In the genomic region with DNA sequence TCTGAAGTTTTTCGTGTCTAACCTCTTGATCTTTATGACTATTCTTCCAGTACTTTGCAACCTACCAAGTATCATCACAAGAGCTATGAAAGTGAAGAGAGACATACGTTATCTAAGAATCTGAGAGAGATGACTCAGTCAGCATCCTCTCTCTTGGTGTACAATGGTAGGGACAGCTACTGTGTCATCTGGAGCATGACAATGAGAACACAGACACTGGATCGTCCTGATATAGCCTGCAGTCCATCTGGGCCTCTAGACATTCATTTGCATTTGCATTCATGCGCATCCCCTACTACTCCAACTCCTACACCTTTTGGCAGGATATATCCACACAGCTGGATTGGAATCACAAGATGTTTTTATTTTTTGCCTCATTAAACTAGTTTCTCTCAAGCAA, we compare ENCODE assay signal across 11 cellular contexts.
DNase-seq lines count a peak whose midpoint lies in the region; ATAC-seq and TF ChIP-seq lines count a peak whose summit lies in the region.
"Had no signal": no experiment of that assay in that cellular context is flagged by ENCODE, and none has a peak within 500 bp of the region (broad histone marks: within the 10 kb centered on the region; RNA-seq: fewer than 3 reads in every experiment).

No MANE protein-coding gene starts in this region.

- no peak overlapping the region for H3K27ac Mint-ChIP-seq in endodermal cell

- no peak overlapping the region for H3K27ac ChIP-seq in endodermal cell (ENCODE audit: low read depth, low read length)
- H3K27ac ChIP-seq: heart right ventricle, suprapubic skin had no signal

- no peaks in the 10 kb centered on the region for H3K36me3 Mint-ChIP-seq in endodermal cell (ENCODE audit: low read depth)

- H3K4me1 Mint-ChIP-seq in endodermal cell = peaks cover 9% of the 10 kb centered on the region

- WGBS in endodermal cell (ENCODE audit: insufficient coverage in 1 of 2, insufficient read length in 1 of 2), 2 experiments = 81 to 84% methylated on average over 4 of the region's 4 CpGs

- no peaks in the 10 kb centered on the region for H3K27me3 ChIP-seq in endodermal cell (ENCODE audit: control insufficient read depth, insufficient read depth, low read length, poor library complexity, severe bottlenecking)
- H3K27me3 ChIP-seq: suprapubic skin had no signal

- no peak overlapping the region for H3K9ac ChIP-seq in endodermal cell (ENCODE audit: extremely low read depth, low read length, poor library complexity, severe bottlenecking)

- no peaks in the 10 kb centered on the region for H3K36me3 ChIP-seq in endodermal cell (ENCODE audit: control insufficient read depth, insufficient read depth, low read length)
- H3K36me3 ChIP-seq: heart right ventricle, suprapubic skin had no signal

- no peak overlapping the region for H3K4me3 Mint-ChIP-seq in endodermal cell

- no peak for TF ChIP-seq CTCF in GM13976 (IDR thresholded peaks at IDR 0.05; ENCODE audit: borderline replicate concordance, control extremely low read depth, extremely low read depth, insufficient read depth, missing control alignments)
- TF ChIP-seq CTCF in endodermal cell (conservative IDR thresholded peaks at IDR 0.05) = no peak

- H3K9me3 Mint-ChIP-seq in endodermal cell = no peaks in the 10 kb centered on the region

- H3K27me3 Mint-ChIP-seq in endodermal cell (ENCODE audit: insufficient read depth) = no peaks in the 10 kb centered on the region

- DNase-seq in GM13976 (ENCODE audit: low spot score) (peak; percentile 53), NCI-H510A (lab: John Stamatoyannopoulos, UW) (peak; percentile 49), endodermal cell (no peak), amniotic stem cell (lab: John Stamatoyannopoulos, UW) (no peak), Right ventricle myocardium superior (no peak), KBM-7 (no peak)
- DNase-seq: heart right ventricle, NCI-H146 had no signal

- no peaks in the 10 kb centered on the region for H3K4me1 ChIP-seq in endodermal cell (ENCODE audit: control insufficient read depth, insufficient read depth, low read length)
- H3K4me1 ChIP-seq: heart right ventricle, suprapubic skin had no signal

- in situ Hi-C loops in GM13976 (cut with MboI; ENCODE audit: low sequenced_read_pairs, unreplicated experiment) = loop anchor here (10.0 kb wide), 1 partner anchor 673 kb away; no protein-coding TSS in a partner anchor
- in situ Hi-C loops in KBM-7 (cut with MboI; ENCODE audit: low pct_unique_long_range_greater_than_20kb, low sequenced_read_pairs) = no loop called here

- intact Hi-C loops in Right ventricle myocardium superior (cut with DNase I) = no loop called here

- ATAC-seq in GM19452 (IDR thresholded peaks at IDR 0.05; ENCODE audit: unreplicated experiment) (peak; percentile 92), HG02970 (IDR thresholded peaks at IDR 0.05; ENCODE audit: low FRiP score, unreplicated experiment) (peak; percentile 82), Right ventricle myocardium superior (ENCODE audit: poor library complexity) (no peak)
- ATAC-seq: heart right ventricle had no signal

- no peaks in the 10 kb centered on the region for H3K9me3 ChIP-seq in endodermal cell (ENCODE audit: control insufficient read depth, low read length)
- H3K9me3 ChIP-seq: heart right ventricle, suprapubic skin had no signal

- no peak overlapping the region for H3K4me3 ChIP-seq in endodermal cell (ENCODE audit: low read length)
- H3K4me3 ChIP-seq: heart right ventricle, suprapubic skin had no signal

Comparison
In these comparisons a context has a peak if more than half of its experiments do, and no peak if none do; other contexts are left out.
1. DNase-seq: peak in GM13976 (single experiment) and NCI-H510A (single experiment); none in endodermal cell (single experiment), amniotic stem cell (single experiment), Right ventricle myocardium superior (single experiment) and KBM-7 (single experiment).